In genomic region chr13:74253161-74253560, GRCh38 we compare ENCODE assay signal across 23 cellular contexts.
DNase-seq lines count a peak whose midpoint lies in the region; ATAC-seq and TF ChIP-seq lines count a peak whose summit lies in the region.
"Had no signal": no experiment of that assay in that cellular context is flagged by ENCODE, and none has a peak within 500 bp of the region (broad histone marks: within the 10 kb centered on the region; RNA-seq: fewer than 3 reads in every experiment).

No MANE protein-coding gene starts in this region.

- no peaks in the 10 kb centered on the region for H3K27me3 Mint-ChIP-seq in CD4-positive, CD25-positive, alpha-beta regulatory T cell
- H3K27me3 Mint-ChIP-seq in CD4-positive, alpha-beta T cell: no peaks in the 10 kb centered on the region
- H3K27me3 Mint-ChIP-seq in activated T-helper 17 cell treated with anti-CD3 and anti-CD28 coated beads, Interleukin-2, amount 50 U/mL, for 72 hours: no peaks in the 10 kb centered on the region
- H3K27me3 Mint-ChIP-seq in naive thymus-derived CD8-positive, alpha-beta T cell: no peaks in the 10 kb centered on the region
- peaks cover 14% of the 10 kb centered on the region for H3K27me3 Mint-ChIP-seq in T-helper 2 cell treated with Interferon-gamma antibody and Interleukin-4, amounts not matched to agents 5 μg/mL and 100 μg/mL, for 36 hours (ENCODE audit: low read depth)

- H3K9me3 ChIP-seq in CD4-positive, CD25-positive, alpha-beta regulatory T cell (ENCODE audit: control insufficient read depth in 2 of 2, low read length in 2 of 2): no peaks in the 10 kb centered on the region
- H3K9me3 ChIP-seq in CD4-positive, alpha-beta T cell (ENCODE audit: control insufficient read depth, low read length): no peaks in the 10 kb centered on the region
- no peaks in the 10 kb centered on the region for H3K9me3 ChIP-seq in mucosa of descending colon

- H3K4me1 ChIP-seq in CD4-positive, CD25-positive, alpha-beta regulatory T cell (ENCODE audit: control insufficient read depth, insufficient read depth, low read length, poor library complexity, severe bottlenecking): peaks cover 60% of the 10 kb centered on the region
- no peaks in the 10 kb centered on the region for H3K4me1 ChIP-seq in mucosa of descending colon (ENCODE audit: low read depth)

- CTCF ChIA-PET in CD4-positive, alpha-beta T cell (lab: Charles Lee): interaction anchor here (1.0 to 2.2 kb wide), 3 partner anchors 9 to 59 kb away, joined by 3 to 6 read pairs (median 5); no protein-coding TSS in a partner anchor

- peaks cover 10% of the 10 kb centered on the region for H3K36me3 ChIP-seq in CD4-positive, CD25-positive, alpha-beta regulatory T cell (ENCODE audit: control insufficient read depth, insufficient read depth, low read length)
- no peaks in the 10 kb centered on the region for H3K36me3 ChIP-seq in mucosa of descending colon (ENCODE audit: low read depth)

- peaks cover 47 to 97% (median 72%) of the 10 kb centered on the region in 4 donors for H3K4me1 Mint-ChIP-seq in CD4-positive, CD25-positive, alpha-beta regulatory T cell
- H3K4me1 Mint-ChIP-seq in CD4-positive, alpha-beta T cell (ENCODE audit: low read depth): peaks cover 88% of the 10 kb centered on the region
- H3K4me1 Mint-ChIP-seq in activated T-helper 17 cell treated with anti-CD3 and anti-CD28 coated beads, Interleukin-2, amount 50 U/mL, for 72 hours: peaks cover 55% of the 10 kb centered on the region
- H3K4me1 Mint-ChIP-seq in naive thymus-derived CD8-positive, alpha-beta T cell: peaks cover 42 to 94% (median 81%) of the 10 kb centered on the region in 4 donors
- peaks cover 51% of the 10 kb centered on the region for H3K4me1 Mint-ChIP-seq in T-helper 2 cell treated with Interferon-gamma antibody and Interleukin-4, amounts not matched to agents 5 μg/mL and 100 μg/mL, for 36 hours (ENCODE audit: low read depth)

- peaks cover 40% of the 10 kb centered on the region for H3K36me3 Mint-ChIP-seq in CD4-positive, CD25-positive, alpha-beta regulatory T cell
- peaks cover 17% of the 10 kb centered on the region for H3K36me3 Mint-ChIP-seq in CD4-positive, alpha-beta T cell (ENCODE audit: low read depth)
- H3K36me3 Mint-ChIP-seq in activated T-helper 17 cell treated with anti-CD3 and anti-CD28 coated beads, Interleukin-2, amount 50 U/mL, for 72 hours (ENCODE audit: low read depth): no peaks in the 10 kb centered on the region
- peaks cover 10 to 24% (median 15%) of the 10 kb centered on the region in 3 donors for H3K36me3 Mint-ChIP-seq in naive thymus-derived CD8-positive, alpha-beta T cell
- H3K36me3 Mint-ChIP-seq in T-helper 2 cell treated with Interferon-gamma antibody and Interleukin-4, amounts not matched to agents 5 μg/mL and 100 μg/mL, for 36 hours (ENCODE audit: low read depth): peaks cover 5% of the 10 kb centered on the region

- no peak overlapping the region for H3K27ac ChIP-seq in CD4-positive, CD25-positive, alpha-beta regulatory T cell (ENCODE audit: insufficient read depth, low read length, poor library complexity, severe bottlenecking)
- H3K27ac ChIP-seq in CD4-positive, alpha-beta T cell (ENCODE audit: low read depth, low read length): no peak overlapping the region
- H3K27ac ChIP-seq: HL-60 had no signal

- no peak overlapping the region for H3K4me3 ChIP-seq in CD4-positive, CD25-positive, alpha-beta regulatory T cell (ENCODE audit: low read depth, low read length)
- no peak overlapping the region for H3K4me3 ChIP-seq in mucosa of descending colon
- H3K4me3 ChIP-seq: GM23338 had no signal

- peak overlapping the region in 2 of 3 donors; percentile 95 to 99 for H3K27ac Mint-ChIP-seq in CD4-positive, CD25-positive, alpha-beta regulatory T cell
- peak overlapping the region; percentile 67 for H3K27ac Mint-ChIP-seq in CD4-positive, alpha-beta T cell
- no peak overlapping the region for H3K27ac Mint-ChIP-seq in activated T-helper 17 cell treated with anti-CD3 and anti-CD28 coated beads, Interleukin-2, amount 50 U/mL, for 72 hours
- H3K27ac Mint-ChIP-seq in naive thymus-derived CD8-positive, alpha-beta T cell: peak overlapping the region in 7 of 10 donors; percentile 20 to 94 (median 73)
- no peak overlapping the region for H3K27ac Mint-ChIP-seq in T-helper 2 cell treated with Interferon-gamma antibody and Interleukin-4, amounts not matched to agents 5 μg/mL and 100 μg/mL, for 36 hours
- H3K27ac Mint-ChIP-seq: GM23338 had no signal

- intact Hi-C loops in CD4-positive, alpha-beta T cell (cut with DNase I, micrococcal nuclease): no loop called here
- intact Hi-C loops in mucosa of descending colon (cut with DNase I, micrococcal nuclease): no loop called here

- DNase-seq in CD4-positive, CD25-positive, alpha-beta regulatory T cell: peak in 1 of 3 donors; percentile 65
- no peak for DNase-seq in CD4-positive, alpha-beta T cell
- DNase-seq in naive thymus-derived CD8-positive, alpha-beta T cell: no peak
- no peak for DNase-seq in mucosa of descending colon
- DNase-seq in T-helper 2 cell treated with Interferon-gamma antibody and Interleukin-4, amounts not matched to agents 5 μg/mL and 100 μg/mL, for 36 hours (ENCODE audit: low spot score): no peak
- DNase-seq: Calu3; CD8-positive, alpha-beta T cell; GDM1; HCEC 1CT; KBM-7; NCI-H1092; NCI-H1436; NCI-H2029; NCI-H2171; NCI-H345; NCI-H524; NCI-H774; NK-92 treated with Interleukin-12 subunit alpha and Interleukin-12 subunit beta, amount 100 ng/mL, for 24 hours; SIG-M5 had no signal

- TF ChIP-seq CTCF in CD4-positive, alpha-beta T cell (IDR thresholded peaks at IDR 0.05): no peak
- TF ChIP-seq CTCF in mucosa of descending colon (IDR thresholded peaks at IDR 0.05): no peak

- peak; percentile 36 to 45 for ATAC-seq in CD4-positive, CD25-positive, alpha-beta regulatory T cell (ENCODE audit: low read depth in 2 of 2)
- no peak for ATAC-seq in CD4-positive, alpha-beta T cell (ENCODE audit: poor library complexity)
- ATAC-seq in activated T-helper 17 cell treated with anti-CD3 and anti-CD28 coated beads, Interleukin-2, amount 50 U/mL, for 72 hours (replicated peaks): no peak
- no peak for ATAC-seq in naive thymus-derived CD8-positive, alpha-beta T cell
- ATAC-seq in HG03039 (IDR thresholded peaks at IDR 0.05; ENCODE audit: unreplicated experiment) (no peak), mucosa of descending colon (no peak)
- ATAC-seq: CD8-positive, alpha-beta T cell; GM23338 had no signal

- H3K9me3 Mint-ChIP-seq in CD4-positive, CD25-positive, alpha-beta regulatory T cell: peaks cover 0 to 7% (median 0%) of the 10 kb centered on the region in 7 donors
- peaks cover 1% of the 10 kb centered on the region for H3K9me3 Mint-ChIP-seq in CD4-positive, alpha-beta T cell
- peaks cover 3% of the 10 kb centered on the region for H3K9me3 Mint-ChIP-seq in activated T-helper 17 cell treated with anti-CD3 and anti-CD28 coated beads, Interleukin-2, amount 50 U/mL, for 72 hours
- H3K9me3 Mint-ChIP-seq in naive thymus-derived CD8-positive, alpha-beta T cell: peaks cover 0 to 3% (median 0%) of the 10 kb centered on the region in 9 donors
- H3K9me3 Mint-ChIP-seq in T-helper 2 cell treated with Interferon-gamma antibody and Interleukin-4, amounts not matched to agents 5 μg/mL and 100 μg/mL, for 36 hours: peaks cover 5% of the 10 kb centered on the region
- H3K9me3 Mint-ChIP-seq: CD8-positive, alpha-beta T cell; GM23338 had no signal

- H3K4me3 Mint-ChIP-seq in CD4-positive, CD25-positive, alpha-beta regulatory T cell: peak overlapping the region in 3 of 4 donors; percentile 22 to 78 (median 45)
- H3K4me3 Mint-ChIP-seq in CD4-positive, alpha-beta T cell: no peak overlapping the region
- peak overlapping the region; percentile 50 for H3K4me3 Mint-ChIP-seq in activated T-helper 17 cell treated with anti-CD3 and anti-CD28 coated beads, Interleukin-2, amount 50 U/mL, for 72 hours
- H3K4me3 Mint-ChIP-seq in naive thymus-derived CD8-positive, alpha-beta T cell: peak overlapping the region in 4 of 10 donors; percentile 20 to 78 (median 47)
- H3K4me3 Mint-ChIP-seq in T-helper 2 cell treated with Interferon-gamma antibody and Interleukin-4, amounts not matched to agents 5 μg/mL and 100 μg/mL, for 36 hours: no peak overlapping the region
- H3K4me3 Mint-ChIP-seq: GM23338 had no signal

- POLR2A ChIA-PET in CD4-positive, alpha-beta T cell (lab: Charles Lee): interaction anchor here (1.1 to 1.7 kb wide), 4 partner anchors 9 to 118 kb away, joined by 4 to 6 read pairs (median 4); no protein-coding TSS in a partner anchor
- POLR2A ChIA-PET in naive thymus-derived CD8-positive, alpha-beta T cell (lab: Charles Lee): interaction anchor here (1.3 to 1.4 kb wide), 4 partner anchors 23 to 120 kb away, joined by 3 to 4 read pairs (median 3); no protein-coding TSS in a partner anchor

- H3K27me3 ChIP-seq in CD4-positive, CD25-positive, alpha-beta regulatory T cell (ENCODE audit: control insufficient read depth, insufficient read depth, low read length): no peaks in the 10 kb centered on the region
- H3K27me3 ChIP-seq in CD4-positive, alpha-beta T cell (ENCODE audit: control insufficient read depth, insufficient read depth, low read length): no peaks in the 10 kb centered on the region

Comparison
In these comparisons a context has a peak if more than half of its experiments do, and no peak if none do; other contexts are left out.
1. ATAC-seq: peak in CD4-positive, CD25-positive, alpha-beta regulatory T cell (2 of 2); none in CD4-positive, alpha-beta T cell (single experiment), activated T-helper 17 cell treated with anti-CD3 and anti-CD28 coated beads, Interleukin-2, amount 50 U/mL, for 72 hours (single experiment), naive thymus-derived CD8-positive, alpha-beta T cell (0 of 2), HG03039 (single experiment) and mucosa of descending colon (single experiment).
2. H3K27ac Mint-ChIP-seq: peak in CD4-positive, CD25-positive, alpha-beta regulatory T cell (2 of 3), CD4-positive, alpha-beta T cell (single experiment) and naive thymus-derived CD8-positive, alpha-beta T cell (7 of 10); none in activated T-helper 17 cell treated with anti-CD3 and anti-CD28 coated beads, Interleukin-2, amount 50 U/mL, for 72 hours (single experiment) and T-helper 2 cell treated with Interferon-gamma antibody and Interleukin-4, amounts not matched to agents 5 μg/mL and 100 μg/mL, for 36 hours (single experiment).
3. H3K4me3 Mint-ChIP-seq: peak in CD4-positive, CD25-positive, alpha-beta regulatory T cell (3 of 4) and activated T-helper 17 cell treated with anti-CD3 and anti-CD28 coated beads, Interleukin-2, amount 50 U/mL, for 72 hours (single experiment); none in CD4-positive, alpha-beta T cell (single experiment) and T-helper 2 cell treated with Interferon-gamma antibody and Interleukin-4, amounts not matched to agents 5 μg/mL and 100 μg/mL, for 36 hours (single experiment).